20 cellular contexts compared by ENCODE assay signal in the genomic region with DNA sequence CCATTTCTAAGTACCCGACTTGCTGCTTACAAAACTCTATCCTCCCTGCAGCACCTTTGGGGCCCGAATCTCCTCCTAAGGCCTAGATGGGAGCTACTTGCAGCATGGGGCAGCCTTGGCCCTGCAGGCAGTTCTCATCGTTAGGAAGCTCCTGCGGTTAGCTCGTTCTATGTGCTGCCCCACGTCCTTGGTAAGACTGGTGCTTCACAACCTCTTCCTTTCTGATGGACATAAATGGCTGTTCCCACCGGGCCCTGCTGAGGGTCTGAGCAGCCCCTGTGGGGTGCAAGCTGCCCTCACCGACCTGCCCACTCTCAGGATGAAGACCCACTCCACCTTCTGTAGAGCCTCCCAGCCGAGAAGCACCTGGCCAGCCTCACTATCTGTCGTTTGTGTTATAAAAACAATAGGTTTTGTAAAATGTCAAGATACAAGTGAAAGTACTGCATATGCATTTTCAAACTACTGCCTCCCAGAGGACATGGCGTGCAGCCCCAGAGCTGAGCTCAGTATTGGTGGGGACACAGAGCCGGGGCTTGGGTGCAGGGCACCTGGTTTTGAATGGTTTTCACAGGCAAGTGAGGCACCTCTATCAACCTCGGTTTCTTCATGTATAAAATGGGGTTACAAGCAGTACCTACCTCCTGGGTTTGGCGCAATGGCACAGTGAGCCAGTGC. TPM values are rescaled to one million over a fixed set of nuclear protein-coding genes. Genes with fewer than 3 reads are reported as not detected.
"Had no signal": no experiment of that assay in that cellular context is flagged by ENCODE, and none has a peak within 500 bp of the region (broad histone marks: within the 10 kb centered on the region; RNA-seq: fewer than 3 reads in every experiment).

No MANE protein-coding gene starts in this region.

- H3K9me3 ChIP-seq: adrenal gland, gastroesophageal sphincter, lower lobe of right lung, right atrium auricular region, upper lobe of left lung had no signal

- H3K4me2 ChIP-seq: hepatocyte had no signal

- H3K36me3 ChIP-seq: adrenal gland, gastroesophageal sphincter, lower lobe of right lung, right atrium auricular region, upper lobe of left lung had no signal

- DNase-seq: activated CD4-positive, alpha-beta memory T cell treated with anti-CD3 and anti-CD28 coated beads for 36 hours; activated naive CD4-positive, alpha-beta T cell treated with anti-CD3 and anti-CD28 coated beads for 36 hours; caudate nucleus; cortex of kidney; effector memory CD8-positive, alpha-beta T cell; stimulated activated CD4-positive, alpha-beta T cell treated with anti-CD3 and anti-CD28 coated beads, Interleukin-2, amount 100 ng/mL, for 24 hours; stimulated activated naive B cell treated with anti-CD40 and anti-IgM and Interleukin-4, amounts not matched to agents 10 μg/mL and 1 μg/mL and 100 μg/mL, for 72 hours; T-helper 17 cell had no signal

- H3K79me2 ChIP-seq: hepatocyte had no signal

- ATAC-seq: activated CD4-positive, CD25-positive, alpha-beta regulatory T cell treated with anti-CD3 and anti-CD28 coated beads, Interleukin-2, amount 50 U/mL, for 24 hours; effector memory CD8-positive, alpha-beta T cell; gastroesophageal sphincter; lower lobe of right lung; stimulated activated naive B cell treated with anti-CD40 and anti-IgM and Interleukin-4, amounts not matched to agents 10 μg/mL and 1 μg/mL and 100 μg/mL, for 72 hours; T-helper 17 cell had no signal

- H3K4me3 ChIP-seq: adrenal gland, gastroesophageal sphincter, hepatocyte, lower lobe of right lung, right atrium auricular region, upper lobe of left lung had no signal

- H3K27me3 Mint-ChIP-seq: activated CD4-positive, alpha-beta memory T cell treated with anti-CD3 and anti-CD28 coated beads for 36 hours had no signal

- H2AFZ ChIP-seq: hepatocyte had no signal

- H3K27ac Mint-ChIP-seq: activated CD4-positive, alpha-beta memory T cell treated with anti-CD3 and anti-CD28 coated beads for 36 hours; activated naive CD4-positive, alpha-beta T cell treated with anti-CD3 and anti-CD28 coated beads for 36 hours; activated T-helper 1 cell treated with anti-CD3 and anti-CD28 coated beads, Interleukin-12 subunit alpha, Interleukin-12 subunit beta, Interleukin-2, Interleukin-4 antibody, amounts not matched to agents 30 ng/mL and 10 ng/mL and 1 ng/mL, durations not matched to agents 14 hours and 24 hours and 36 hours; effector memory CD8-positive, alpha-beta T cell; mesothelial cell of epicardium; stimulated activated naive B cell treated with anti-CD40 and anti-IgM and Interleukin-4, amounts not matched to agents 10 μg/mL and 1 μg/mL and 100 μg/mL, for 72 hours; T-helper 17 cell had no signal

- H3K4me1 ChIP-seq: gastroesophageal sphincter, lower lobe of right lung had no signal

- H3K36me3 Mint-ChIP-seq: activated CD4-positive, alpha-beta memory T cell treated with anti-CD3 and anti-CD28 coated beads for 36 hours; mesothelial cell of epicardium; stimulated activated naive B cell treated with anti-CD40 and anti-IgM and Interleukin-4, amounts not matched to agents 10 μg/mL and 1 μg/mL and 100 μg/mL, for 72 hours had no signal

- H3K4me3 Mint-ChIP-seq: activated CD4-positive, alpha-beta memory T cell treated with anti-CD3 and anti-CD28 coated beads for 36 hours; activated naive CD4-positive, alpha-beta T cell treated with anti-CD3 and anti-CD28 coated beads for 36 hours; activated T-helper 1 cell treated with anti-CD3 and anti-CD28 coated beads, Interleukin-12 subunit alpha, Interleukin-12 subunit beta, Interleukin-2, Interleukin-4 antibody, amounts not matched to agents 30 ng/mL and 10 ng/mL and 1 ng/mL, durations not matched to agents 14 hours and 24 hours and 36 hours; effector memory CD8-positive, alpha-beta T cell; mesothelial cell of epicardium; neural crest cell; stimulated activated naive B cell treated with anti-CD40 and anti-IgM and Interleukin-4, amounts not matched to agents 10 μg/mL and 1 μg/mL and 100 μg/mL, for 72 hours; T-helper 17 cell had no signal

- H3K4me1 Mint-ChIP-seq: stimulated activated naive B cell treated with anti-CD40 and anti-IgM and Interleukin-4, amounts not matched to agents 10 μg/mL and 1 μg/mL and 100 μg/mL, for 72 hours had no signal

- H3K9me3 Mint-ChIP-seq: activated CD4-positive, alpha-beta memory T cell treated with anti-CD3 and anti-CD28 coated beads for 36 hours; activated naive CD4-positive, alpha-beta T cell treated with anti-CD3 and anti-CD28 coated beads for 36 hours; activated T-helper 1 cell treated with anti-CD3 and anti-CD28 coated beads, Interleukin-12 subunit alpha, Interleukin-12 subunit beta, Interleukin-2, Interleukin-4 antibody, amounts not matched to agents 30 ng/mL and 10 ng/mL and 1 ng/mL, durations not matched to agents 14 hours and 24 hours and 36 hours; effector memory CD8-positive, alpha-beta T cell; mesothelial cell of epicardium; neural crest cell; stimulated activated naive B cell treated with anti-CD40 and anti-IgM and Interleukin-4, amounts not matched to agents 10 μg/mL and 1 μg/mL and 100 μg/mL, for 72 hours had no signal

- H3K27ac ChIP-seq: adrenal gland, gastroesophageal sphincter, lower lobe of right lung, right atrium auricular region, upper lobe of left lung had no signal

- H3K27me3 ChIP-seq: adrenal gland, gastroesophageal sphincter, hepatocyte, right atrium auricular region, upper lobe of left lung had no signal

RNA-seq across cellular contexts. Expression of a gene that starts 19.4 kb away (rescaled TPM):
- total RNA-seq: epithelial cell of proximal tubule had no signal

RNA-seq across cellular contexts. Expression of a gene that starts 56.8 kb away (rescaled TPM):
- total RNA-seq: activated CD4-positive, alpha-beta memory T cell treated with anti-CD3 and anti-CD28 coated beads for 36 hours; activated naive CD4-positive, alpha-beta T cell treated with anti-CD3 and anti-CD28 coated beads for 36 hours; activated T-helper 1 cell treated with anti-CD3 and anti-CD28 coated beads, Interleukin-12 subunit alpha, Interleukin-12 subunit beta, Interleukin-2, Interleukin-4 antibody, amounts not matched to agents 30 ng/mL and 10 ng/mL and 1 ng/mL, durations not matched to agents 14 hours and 24 hours and 36 hours; epithelial cell of proximal tubule; hepatocyte; right atrium auricular region; subcutaneous adipose tissue; T-helper 17 cell had no signal
